ENCODE assay signal across 8 cellular contexts in the genomic region with DNA sequence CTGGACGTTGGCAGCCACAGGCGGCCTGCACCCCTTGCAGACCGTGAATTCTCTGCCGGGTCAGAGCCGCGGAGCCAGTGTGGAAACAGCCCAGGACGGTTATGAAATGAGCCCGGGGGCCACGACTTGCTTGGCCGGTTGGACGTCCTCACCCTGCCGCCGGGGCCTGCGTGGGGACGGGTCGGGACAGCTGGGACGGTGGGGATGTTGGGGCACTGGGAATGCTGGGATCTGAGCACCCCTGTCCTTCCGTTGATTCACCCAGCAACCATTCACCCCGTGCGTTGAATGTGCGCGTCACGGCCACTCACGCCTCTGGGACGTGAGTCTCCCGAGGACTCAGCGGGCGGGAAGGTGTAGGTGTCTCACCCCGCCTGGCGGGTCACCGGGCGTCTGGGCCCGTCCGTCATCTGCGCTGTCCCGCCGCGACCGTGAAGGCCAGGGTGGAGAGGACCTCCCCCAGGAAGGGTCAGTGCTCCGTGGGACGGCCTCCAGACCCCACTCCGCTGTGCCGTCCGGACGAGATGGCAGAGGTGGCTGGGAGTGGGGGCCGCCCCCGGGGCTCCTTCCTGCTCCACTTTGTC.
DNase-seq lines count a peak whose midpoint lies in the region; ATAC-seq and TF ChIP-seq lines count a peak whose summit lies in the region.

No MANE protein-coding gene starts in this region.

- peak overlapping the region; percentile 74 for H2AFZ ChIP-seq in Loucy (ENCODE audit: low read length)

- H3K79me2 ChIP-seq in Loucy (ENCODE audit: insufficient read depth, low read length), result peaks cover 8% of the 10 kb centered on the region; the same call in 1 of the 2 replicates

- H3K27me3 ChIP-seq in Loucy (ENCODE audit: insufficient read depth, low read length, poor library complexity, severe bottlenecking), result no peaks in the 10 kb centered on the region

- H3K9me3 ChIP-seq in Loucy (ENCODE audit: insufficient read depth, low read depth, low read length), result no peaks in the 10 kb centered on the region

- H4K20me1 ChIP-seq in Loucy (ENCODE audit: insufficient read depth, low read length, poor library complexity, severe bottlenecking), result no peaks in the 10 kb centered on the region

- 0 out of 2 replicates have a peak, but pooled peaks cover 3% of the 10 kb centered on the region for H3F3A ChIP-seq in Loucy (ENCODE audit: low read depth)

- H3K4me2 ChIP-seq in Loucy (ENCODE audit: low read depth, low read length, poor library complexity, severe bottlenecking), result peak overlapping the region; percentile 92

- H3K36me3 ChIP-seq in Loucy (ENCODE audit: insufficient read depth, low read length), result no peaks in the 10 kb centered on the region

- H3K9me2 ChIP-seq in Loucy (replicated peaks; ENCODE audit: low read depth, low read length), result no peaks in the 10 kb centered on the region

- in situ Hi-C loops in T47D (cut with HindIII; ENCODE audit: low pct_unique_long_range_greater_than_20kb, low sequenced_read_pairs), result no loop called here

- DNase-seq in AG20443 (ENCODE audit: low spot score) (peak; percentile 69), T47D (ENCODE audit: low read depth in 1 of 2, low spot score in 1 of 2) (peak; percentile 70 to 80), left kidney (ENCODE audit: low read depth, low spot score) (peak; percentile 49), stromal cell of bone marrow (ENCODE audit: low read depth) (peak; percentile 19), superior temporal gyrus (ENCODE audit: extremely low spot score) (no peak), NAMALWA (ENCODE audit: low spot score) (no peak)

- H3K4me3 ChIP-seq in Loucy (ENCODE audit: low read length, poor library complexity, severe bottlenecking), result peak overlapping the region; percentile 88

- peak overlapping the region; percentile 97 for H3K9ac ChIP-seq in Loucy (ENCODE audit: low read depth, low read length, poor library complexity, severe bottlenecking)

- peak; percentile 30 for ATAC-seq in GM21423 (IDR thresholded peaks at IDR 0.05; ENCODE audit: unreplicated experiment)

- no peak for TF ChIP-seq CTCF in Loucy (conservative IDR thresholded peaks at IDR 0.05; ENCODE audit: low read length)

- peaks cover 16% of the 10 kb centered on the region for H3K4me1 ChIP-seq in Loucy (ENCODE audit: insufficient read depth, low read length, poor library complexity, severe bottlenecking)

Comparison
In these comparisons a context has a peak if more than half of its experiments do, and no peak if none do; other contexts are left out.
1. DNase-seq: peak in AG20443 (single experiment), T47D (2 of 2), left kidney (single experiment) and stromal cell of bone marrow (single experiment); none in superior temporal gyrus (single experiment) and NAMALWA (single experiment).